8 cellular contexts compared by ENCODE assay signal in the genomic region with DNA sequence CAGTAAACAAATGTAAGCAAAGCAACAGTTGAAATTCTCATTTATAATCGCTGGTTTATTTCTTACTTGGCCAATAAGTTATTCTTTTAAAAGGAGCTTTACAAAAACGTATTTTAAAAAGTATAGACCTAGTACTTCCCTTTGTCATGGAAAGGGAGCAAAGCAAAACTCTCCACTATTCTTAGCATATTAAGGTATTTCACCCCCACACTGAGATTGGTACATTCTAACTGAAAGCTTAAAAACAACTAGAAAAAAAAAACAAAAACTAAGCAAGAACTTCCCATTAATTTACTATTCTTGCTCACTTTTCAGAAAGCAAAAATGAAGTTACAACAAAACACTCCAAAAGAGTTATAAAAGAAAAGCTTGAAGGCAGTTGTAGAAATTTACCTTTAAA. TPM values are rescaled to one million over a fixed set of nuclear protein-coding genes. Genes with fewer than 3 reads are reported as not detected.
DNase-seq lines count a peak whose midpoint lies in the region; ATAC-seq and TF ChIP-seq lines count a peak whose summit lies in the region.

No MANE protein-coding gene starts in this region.

- peak overlapping the region; percentile 97 for H3K27ac Mint-ChIP-seq in Caco-2 (ENCODE audit: unreplicated experiment)
- peak overlapping the region; percentile 94 for H3K27ac Mint-ChIP-seq in endothelial cell (ENCODE audit: unreplicated experiment)

- H3K27ac ChIP-seq in OCI-LY7 (ENCODE audit: low read depth, low read length, poor library complexity, severe bottlenecking) (peak overlapping the region; percentile 80), osteoblast (ENCODE audit: low read depth, low read length) (peak overlapping the region; percentile 88)

- H3K4me3 ChIP-seq in Caco-2 (ENCODE audit: low read depth, low read length) (peak overlapping the region; percentile 92), OCI-LY7 (ENCODE audit: low read depth, low read length, poor library complexity, severe bottlenecking) (peak overlapping the region; percentile 95), osteoblast (ENCODE audit: insufficient read depth, low read length) (peak overlapping the region; percentile 74)

- H3K36me3 ChIP-seq in Caco-2 (ENCODE audit: control insufficient read depth, insufficient read depth, low read length) (no peaks in the 10 kb centered on the region), OCI-LY7 (ENCODE audit: insufficient read depth, low read length) (peaks cover 47% of the 10 kb centered on the region), osteoblast (ENCODE audit: insufficient read depth, low read length) (no peaks in the 10 kb centered on the region)

- BruUV-seq in Caco-2 (replicated peaks; lab: Mats Ljungman, UMichigan) (no TSS peak), OCI-LY7 (replicated peaks; lab: Mats Ljungman, UMichigan) (no TSS peak)

- no peaks in the 10 kb centered on the region for H3K9me2 ChIP-seq in OCI-LY7 (ENCODE audit: insufficient read depth, low read length)

- H3K4me1 ChIP-seq in Caco-2 (peaks cover 5% of the 10 kb centered on the region; the same call in 1 of the 2 replicates), OCI-LY7 (ENCODE audit: insufficient read depth, low read length, poor library complexity, severe bottlenecking) (peaks cover 28% of the 10 kb centered on the region), osteoblast (ENCODE audit: insufficient read depth, low read length) (peaks cover 14% of the 10 kb centered on the region)

- in situ Hi-C loops in G401 (cut with HindIII; ENCODE audit: low sequenced_read_pairs): no loop called here

- peak overlapping the region; percentile 70 for H3K4me2 ChIP-seq in OCI-LY7 (ENCODE audit: low read length)
- H3K4me2 ChIP-seq in osteoblast (ENCODE audit: insufficient read depth, low read length): peak overlapping the region; percentile 69

- no peak for ATAC-seq in HG02763 (IDR thresholded peaks at IDR 0.05; ENCODE audit: unreplicated experiment)

- no peak for DNase-seq in Caco-2
- peak; percentile 31 for DNase-seq in OCI-LY7 (ENCODE audit: low spot score)
- DNase-seq in endothelial cell (ENCODE audit: low spot score): no peak
- no peak for DNase-seq in osteoblast (ENCODE audit: insufficient read length, low spot score, missing footprints)
- no peak for DNase-seq in stimulated activated CD4-positive, alpha-beta T cell treated with anti-CD3 and anti-CD28 coated beads, Interleukin-4, amount 100 ng/mL, for 4 hours
- DNase-seq in G401 (ENCODE audit: low spot score): no peak
- no peak for DNase-seq in medulla oblongata (ENCODE audit: extremely low spot score)

- H2AFZ ChIP-seq in OCI-LY7 (ENCODE audit: low read length): no peak overlapping the region
- H2AFZ ChIP-seq in osteoblast (ENCODE audit: low read length): no peak overlapping the region

- H3K4me3 Mint-ChIP-seq in Caco-2 (ENCODE audit: unreplicated experiment): peak overlapping the region; percentile 95
- H3K4me3 Mint-ChIP-seq in endothelial cell (ENCODE audit: unreplicated experiment): peak overlapping the region; percentile 97

- intact Hi-C loops in Caco-2 (cut with micrococcal nuclease; ENCODE audit: unreplicated experiment): loop anchor here (5.0 kb wide), 1 partner anchor 432 kb away; the partner anchor contains the start of gene GTPBP8
- intact Hi-C loops in OCI-LY7 (cut with micrococcal nuclease; ENCODE audit: unreplicated experiment): loop anchor here (5.0 kb wide), 3 partner anchors 423 to 457 kb away; a partner anchor contains a TSS

- H4K20me1 ChIP-seq in OCI-LY7 (ENCODE audit: insufficient read depth, low read length): peaks cover 18% of the 10 kb centered on the region; the same call in 1 of the 2 replicates
- H4K20me1 ChIP-seq in osteoblast (ENCODE audit: insufficient read depth, low read length): no peaks in the 10 kb centered on the region

- H3K27me3 ChIP-seq in Caco-2 (replicated peaks; ENCODE audit: control insufficient read depth, insufficient read depth, low read length) (no peaks in the 10 kb centered on the region), osteoblast (ENCODE audit: insufficient read depth, low read length) (no peaks in the 10 kb centered on the region)

- peaks cover 72% of the 10 kb centered on the region for H3K79me2 ChIP-seq in OCI-LY7 (ENCODE audit: insufficient read depth, low read depth, low read length)
- peaks cover 62% of the 10 kb centered on the region for H3K79me2 ChIP-seq in osteoblast (ENCODE audit: insufficient read depth, low read length)

- TF ChIP-seq CTCF in Caco-2 (IDR thresholded peaks at IDR 0.05; ENCODE audit: insufficient read depth in 1 of 2, low read depth in 1 of 2, low read length in 1 of 2, severe bottlenecking in 1 of 2, unreplicated experiment in 1 of 2) (no peak), OCI-LY7 (conservative IDR thresholded peaks at IDR 0.05; ENCODE audit: low read length) (no peak), endothelial cell (IDR thresholded peaks at IDR 0.05; ENCODE audit: unreplicated experiment) (no peak), osteoblast (IDR thresholded peaks at IDR 0.05; ENCODE audit: extremely low read depth, low read depth, low read length) (no peak)

- H3K27me3 Mint-ChIP-seq in Caco-2 (ENCODE audit: insufficient read depth, unreplicated experiment): no peaks in the 10 kb centered on the region
- peaks cover 9% of the 10 kb centered on the region for H3K27me3 Mint-ChIP-seq in endothelial cell (ENCODE audit: unreplicated experiment)

- H3K9me3 Mint-ChIP-seq in Caco-2 (ENCODE audit: unreplicated experiment) (no peaks in the 10 kb centered on the region), endothelial cell (ENCODE audit: unreplicated experiment) (no peaks in the 10 kb centered on the region)

- CTCF ChIA-PET in Caco-2 (lab: Charles Lee): no interaction called here
- CTCF ChIA-PET in OCI-LY7 (lab: Charles Lee; ENCODE audit: unreplicated experiment): interaction anchor here (1.0 kb wide), 1 partner anchor 267 kb away, joined by 3 read pairs; no protein-coding TSS in a partner anchor

- H3K36me3 Mint-ChIP-seq in Caco-2 (ENCODE audit: insufficient read depth, unreplicated experiment): peaks cover 37% of the 10 kb centered on the region
- H3K36me3 Mint-ChIP-seq in endothelial cell (ENCODE audit: low read depth, unreplicated experiment): peaks cover 15% of the 10 kb centered on the region

- H3K9me3 ChIP-seq in Caco-2 (no peaks in the 10 kb centered on the region), OCI-LY7 (ENCODE audit: low read length) (0 out of 2 replicates have a peak, but pooled peaks cover 9% of the 10 kb centered on the region), osteoblast (ENCODE audit: low read depth, low read length) (no peaks in the 10 kb centered on the region)

- peaks cover 12% of the 10 kb centered on the region for H3K4me1 Mint-ChIP-seq in Caco-2 (ENCODE audit: low read depth, unreplicated experiment)
- peaks cover 19% of the 10 kb centered on the region for H3K4me1 Mint-ChIP-seq in endothelial cell (ENCODE audit: unreplicated experiment)

- POLR2A ChIA-PET in Caco-2 (lab: Charles Lee): interaction anchor here (0.7 kb wide), 1 partner anchor 314 kb away, joined by 3 read pairs; no protein-coding TSS in a partner anchor
- POLR2A ChIA-PET in OCI-LY7 (lab: Charles Lee): interaction anchor here (0.5 to 1.3 kb wide), 11 partner anchors 9 to 502 kb away, joined by 3 to 6 read pairs (median 4); partner anchors contain the start of gene SLC9C1

RNA-seq across cellular contexts. Expression of gene ATG3, which starts 1.4 kb away (rescaled TPM):
- total RNA-seq in Caco-2 (2022) (50.7 and 52.3 TPM in 2 replicates), OCI-LY7 (2022) (109 TPM in 2 replicates), endothelial cell (ENCODE audit: unreplicated experiment) (46.3 TPM), osteoblast (67.2 and 68.4 TPM in 2 replicates)
- total RNA-seq in OCI-LY7 (2014; rRNA removed; shearing (Covaris generic)): 84.6 and 109 TPM in 2 replicates
- 60.7 and 73.2 TPM in 2 replicates for total RNA-seq in G401 (2014; rRNA removed; shearing (Covaris generic))

RNA-seq across cellular contexts. Expression of gene SLC35A5, which starts 1.5 kb away (rescaled TPM):
- total RNA-seq in Caco-2 (2022) (18.6 and 19.1 TPM in 2 replicates), OCI-LY7 (2022) (22.7 and 26.4 TPM in 2 replicates), endothelial cell (ENCODE audit: unreplicated experiment) (30.0 TPM), osteoblast (41.8 and 58.3 TPM in 2 replicates)
- 10.3 and 12.4 TPM in 2 replicates for total RNA-seq in OCI-LY7 (2014; rRNA removed; shearing (Covaris generic))
- total RNA-seq in G401 (2014; rRNA removed; shearing (Covaris generic)): 14.2 and 30.1 TPM in 2 replicates
